In the genomic region with DNA sequence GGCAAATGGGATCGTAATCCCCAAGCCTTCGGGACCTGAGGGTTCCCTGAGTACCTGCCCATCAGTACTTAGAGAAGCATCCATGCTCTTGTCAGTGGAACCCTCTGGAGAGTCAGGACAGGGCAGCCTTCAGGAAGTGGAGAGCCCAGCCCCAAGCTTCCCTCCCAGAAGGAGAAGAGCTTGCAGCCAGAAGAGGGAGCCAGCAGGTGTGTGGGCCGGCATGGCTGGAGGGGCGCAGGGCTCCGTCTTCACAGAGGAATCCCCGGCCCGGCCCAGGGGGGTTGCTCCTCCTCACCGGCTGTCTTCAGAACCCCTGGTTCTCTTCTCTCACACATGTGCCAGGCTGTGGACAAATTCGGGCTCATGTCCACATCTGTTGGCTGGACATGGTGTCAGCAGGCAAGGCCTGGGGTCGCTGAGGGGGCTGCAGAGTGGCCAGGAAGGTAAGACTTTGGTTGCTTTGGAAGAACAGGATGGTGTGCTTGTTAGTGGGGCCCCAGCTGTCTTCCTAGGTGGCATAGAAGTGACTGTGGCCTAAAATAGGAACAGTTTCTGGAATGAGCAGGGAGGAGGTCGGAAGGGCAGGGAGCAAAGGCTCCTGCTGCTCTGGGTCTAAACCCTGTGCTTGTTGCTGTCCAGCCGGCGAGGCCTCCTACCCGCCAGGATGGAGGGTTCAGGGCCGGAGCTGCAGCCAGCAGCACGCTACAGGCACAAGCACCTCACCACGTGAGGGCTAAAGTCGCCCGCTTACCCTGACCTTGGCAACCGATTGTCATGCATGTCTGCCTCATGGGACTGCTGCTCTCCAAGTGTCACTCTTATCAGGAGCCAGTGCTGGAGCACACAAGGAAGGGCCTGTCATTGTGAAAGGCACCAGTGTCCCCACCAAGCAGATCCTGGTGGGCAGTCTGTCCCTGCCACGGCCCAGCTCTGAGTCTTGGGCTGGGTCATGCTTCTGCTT, we compare ENCODE assay signal across 13 cellular contexts. TPM values are rescaled to one million over a fixed set of nuclear protein-coding genes. Genes with fewer than 3 reads are reported as not detected.
A peak's percentile ranks its signal among the peaks of the same experiment; 100 is the strongest.
DNase-seq lines count a peak whose midpoint lies in the region; ATAC-seq and TF ChIP-seq lines count a peak whose summit lies in the region.
"Had no signal": no experiment of that assay in that cellular context is flagged by ENCODE, and none has a peak within 500 bp of the region (broad histone marks: within the 10 kb centered on the region; RNA-seq: fewer than 3 reads in every experiment).

No MANE protein-coding gene starts in this region.

- DNase-seq in NOMO-1 treated with DMSO at 0.1 percent for 48 hours (lab: John Stamatoyannopoulos, UW; ENCODE audit: unreplicated experiment) (peak; percentile 2), NOMO-1 treated with dmso at 0.1 percent for 144 hours (lab: John Stamatoyannopoulos, UW; ENCODE audit: unreplicated experiment) (no peak), activated B cell treated with CpG ODN at 0.5 μM for 24 hours (no peak), left lobe of liver (ENCODE audit: low spot score) (peak; percentile 97), upper lobe of right lung (no peak), NCI-H510A treated with DMSO at 0.1 percent for 48 hours (lab: John Stamatoyannopoulos, UW) (no peak), RWPE1 (ENCODE audit: low spot score) (no peak)
- DNase-seq: 8988T; activated naive CD4-positive, alpha-beta T cell; central memory CD4-positive, alpha-beta T cell; DMS153; T-helper 2 cell had no signal

- H3K27me3 Mint-ChIP-seq in activated B cell treated with CpG ODN at 0.5 μM for 24 hours, result peaks cover 13% of the 10 kb centered on the region

- H3K27ac ChIP-seq in upper lobe of right lung (no peak overlapping the region), RWPE1 (no peak overlapping the region)

- no peak overlapping the region for H3K27ac Mint-ChIP-seq in activated B cell treated with CpG ODN at 0.5 μM for 24 hours

- no peaks in the 10 kb centered on the region for H3K4me1 ChIP-seq in upper lobe of right lung

- H3K36me3 ChIP-seq in upper lobe of right lung, result no peaks in the 10 kb centered on the region

- no peaks in the 10 kb centered on the region for H3K27me3 ChIP-seq in upper lobe of right lung

- no peaks in the 10 kb centered on the region for H3K36me3 Mint-ChIP-seq in activated B cell treated with CpG ODN at 0.5 μM for 24 hours (ENCODE audit: low read depth)

- no peak for TF ChIP-seq CTCF in activated B cell treated with CpG ODN at 0.5 μM for 24 hours (IDR thresholded peaks at IDR 0.05)
- no peak for TF ChIP-seq CTCF in upper lobe of right lung (IDR thresholded peaks at IDR 0.05)
- TF ChIP-seq CTCF in RWPE1 (conservative IDR thresholded peaks at IDR 0.05; ENCODE audit: low read depth), result no peak

- ATAC-seq in activated B cell treated with CpG ODN at 0.5 μM for 24 hours (ENCODE audit: low read depth) (no peak), left lobe of liver (peak; percentile 63), upper lobe of right lung (peak; percentile 36), GM19023 (IDR thresholded peaks at IDR 0.05; ENCODE audit: unreplicated experiment) (no peak)

- peaks cover 55% of the 10 kb centered on the region for H3K4me1 Mint-ChIP-seq in activated B cell treated with CpG ODN at 0.5 μM for 24 hours

- POLR2A ChIA-PET in activated B cell treated with CpG ODN at 0.5 μM for 24 hours (lab: Charles Lee) (interaction anchor here (0.9 to 1.5 kb wide), 3 partner anchors 24 to 124 kb away, joined by 3 to 4 read pairs (median 3); no protein-coding TSS in a partner anchor), RWPE1 (lab: Yijun Ruan, JAX; ENCODE audit: low non-redundant PET) (no interaction called here)

- H3K4me3 ChIP-seq in upper lobe of right lung, result no peak overlapping the region

- CTCF ChIA-PET in activated B cell treated with CpG ODN at 0.5 μM for 24 hours (lab: Charles Lee), result interaction anchor here (2.3 kb wide), 1 partner anchor 175 kb away, joined by 7 read pairs; no protein-coding TSS in a partner anchor
- CTCF ChIA-PET in RWPE1 (lab: Yijun Ruan, JAX), result interaction anchor here (0.7 to 1.0 kb wide), 3 partner anchors 11 to 823 kb away, joined by 3 read pairs; no protein-coding TSS in a partner anchor

- intact Hi-C loops in activated B cell treated with CpG ODN at 0.5 μM for 24 hours (cut with micrococcal nuclease), result no loop called here
- intact Hi-C loops in upper lobe of right lung (cut with DNase I), result no loop called here

- no peaks in the 10 kb centered on the region for H3K9me3 Mint-ChIP-seq in activated B cell treated with CpG ODN at 0.5 μM for 24 hours

- H3K9me3 ChIP-seq in upper lobe of right lung, result no peaks in the 10 kb centered on the region

- peak overlapping the region; percentile 40 for H3K4me3 Mint-ChIP-seq in activated B cell treated with CpG ODN at 0.5 μM for 24 hours

RNA-seq across cellular contexts. Expression of gene RXRA, which starts 58.7 kb away (rescaled TPM):
- total RNA-seq in activated B cell treated with CpG ODN at 0.5 μM for 24 hours, result 4.6 and 5.0 TPM in 2 replicates
- total RNA-seq in left lobe of liver, result 163 TPM
- total RNA-seq in upper lobe of right lung, result 80.6 TPM

Comparison
In these comparisons a context has a peak if more than half of its experiments do, and no peak if none do; other contexts are left out.
1. DNase-seq: peak in NOMO-1 treated with DMSO at 0.1 percent for 48 hours (single experiment) and left lobe of liver (single experiment); none in NOMO-1 treated with dmso at 0.1 percent for 144 hours (single experiment), activated B cell treated with CpG ODN at 0.5 μM for 24 hours (single experiment), upper lobe of right lung (single experiment), NCI-H510A treated with DMSO at 0.1 percent for 48 hours (single experiment) and RWPE1 (single experiment).
2. ATAC-seq: peak in left lobe of liver (single experiment) and upper lobe of right lung (single experiment); none in activated B cell treated with CpG ODN at 0.5 μM for 24 hours (single experiment) and GM19023 (single experiment).
3. RNA of gene RXRA, which starts 58.7 kb away (total RNA-seq): 163 TPM in left lobe of liver (single experiment) and 80.6 TPM in upper lobe of right lung (single experiment); 4.6 to 5.0 TPM in activated B cell treated with CpG ODN at 0.5 μM for 24 hours; every median in the first group is over 10 times any median in the second.